ENCODE assay signal across 18 cellular contexts in genomic region chr17:27783440-27783839, GRCh38. TPM values are rescaled to one million over a fixed set of nuclear protein-coding genes. Genes with fewer than 3 reads are reported as not detected.
DNase-seq lines count a peak whose midpoint lies in the region; ATAC-seq and TF ChIP-seq lines count a peak whose summit lies in the region.
"Had no signal": no experiment of that assay in that cellular context is flagged by ENCODE, and none has a peak within 500 bp of the region (broad histone marks: within the 10 kb centered on the region; RNA-seq: fewer than 3 reads in every experiment).

No MANE protein-coding gene starts in this region.

- H2BK15ac ChIP-seq in neuronal stem cell (ENCODE audit: low read length), result no peak overlapping the region

- peaks cover 8% of the 10 kb centered on the region for H3K27me3 Mint-ChIP-seq in endothelial cell (ENCODE audit: unreplicated experiment)

- H2BK5ac ChIP-seq in neuronal stem cell (ENCODE audit: low read length), result no peak overlapping the region

- no peak overlapping the region for H4K91ac ChIP-seq in neuronal stem cell (ENCODE audit: low read depth, low read length, poor library complexity)

- H2BK120ac ChIP-seq in neuronal stem cell (ENCODE audit: low read depth, low read length), result no peak overlapping the region

- H4K8ac ChIP-seq in neuronal stem cell (ENCODE audit: low read depth, low read length), result no peak overlapping the region

- H3K9ac ChIP-seq in BLaER1 (peak overlapping the region; percentile 69), neuronal stem cell (ENCODE audit: low read depth, low read length, poor library complexity) (no peak overlapping the region)
- peak overlapping the region in 9 of 11 experiments; percentile 33 to 74 (median 59); a peak in 16 of 22 replicates for H3K9ac ChIP-seq in BLaER1 treated with 17β-estradiol and CSF1 and Interleukin-3, amounts not matched to agents 10 nM and 100 nM

- peak overlapping the region; percentile 67 for H3K27ac Mint-ChIP-seq in endothelial cell (ENCODE audit: unreplicated experiment)
- H3K27ac Mint-ChIP-seq: CD4-positive, alpha-beta T cell; CD8-positive, alpha-beta memory T cell; GM23338; H9 had no signal

- no peak overlapping the region for H3K4ac ChIP-seq in neuronal stem cell (ENCODE audit: low read length)

- no peak for DNase-seq in endothelial cell (ENCODE audit: low spot score)
- no peak for DNase-seq in neuronal stem cell (ENCODE audit: low spot score)
- DNase-seq in stimulated activated CD8-positive, alpha-beta memory T cell treated with anti-CD3 and anti-CD28 coated beads, Interleukin-4, amount 100 ng/mL, for 48 hours, result no peak
- DNase-seq in activated effector memory CD4-positive, alpha-beta T cell treated with Interleukin-2 at 50 U/mL for 16 hours, result no peak
- no peak for DNase-seq in hypothalamus (lab: John Stamatoyannopoulos, UW)
- DNase-seq: CD4-positive, alpha-beta T cell; CD8-positive, alpha-beta memory T cell; DMS 273 treated with DMSO at 0.1 percent for 48 hours; DMS79 treated with DMSO at 0.1 percent for 48 hours; GF-D8; H9 had no signal

- H3K4me3 Mint-ChIP-seq in endothelial cell (ENCODE audit: unreplicated experiment), result peak overlapping the region; percentile 13
- H3K4me3 Mint-ChIP-seq: CD14-positive monocyte; CD4-positive, alpha-beta T cell; CD8-positive, alpha-beta memory T cell; GM23338; H9 had no signal

- WGBS in neuronal stem cell (ENCODE audit: extremely low coverage in 2 of 2, insufficient read length in 2 of 2, insufficient replicate concordance in 1 of 2), 2 donors, result no CpG with 5 or more reads among the region's 4 CpGs

- peak overlapping the region; percentile 90 for H3K4me2 ChIP-seq in BLaER1
- H3K4me2 ChIP-seq in BLaER1 treated with 17β-estradiol and CSF1 and Interleukin-3, amounts not matched to agents 10 nM and 100 nM, result peak overlapping the region; percentile 70 to 90 (median 81); a peak in 21 of 22 replicates
- no peak overlapping the region for H3K4me2 ChIP-seq in neuronal stem cell (ENCODE audit: insufficient read depth, low read length, poor library complexity, severe bottlenecking)
- H3K4me2 ChIP-seq: GM23338 had no signal

- peak overlapping the region; percentile 81 for H3K18ac ChIP-seq in neuronal stem cell (ENCODE audit: low read length)

- no peaks in the 10 kb centered on the region for H3K9me3 ChIP-seq in BLaER1
- H3K9me3 ChIP-seq in BLaER1 treated with 17β-estradiol and CSF1 and Interleukin-3, amounts not matched to agents 10 nM and 100 nM (replicated peaks in 1 of 11), result no peaks in the 10 kb centered on the region
- no peaks in the 10 kb centered on the region for H3K9me3 ChIP-seq in neuronal stem cell (replicated peaks in 1 of 2; ENCODE audit: control insufficient read depth in 2 of 2, insufficient read depth in 1 of 2, low read depth in 1 of 2, low read length in 2 of 2)

- no peaks in the 10 kb centered on the region for H4K20me1 ChIP-seq in BLaER1
- no peaks in the 10 kb centered on the region for H4K20me1 ChIP-seq in BLaER1 treated with 17β-estradiol and CSF1 and Interleukin-3, amounts not matched to agents 10 nM and 100 nM

- no peak overlapping the region for H2BK12ac ChIP-seq in neuronal stem cell (ENCODE audit: low read length)

- H3K4me1 Mint-ChIP-seq in endothelial cell (ENCODE audit: unreplicated experiment), result peaks cover 42% of the 10 kb centered on the region
- H3K4me1 Mint-ChIP-seq: CD8-positive, alpha-beta memory T cell had no signal

- TF ChIP-seq CTCF in endothelial cell (IDR thresholded peaks at IDR 0.05; ENCODE audit: unreplicated experiment), result no peak

- no peak overlapping the region for H3K14ac ChIP-seq in neuronal stem cell (ENCODE audit: low read length)

- H3K27me3 ChIP-seq in BLaER1, result no peaks in the 10 kb centered on the region
- no peaks in the 10 kb centered on the region for H3K27me3 ChIP-seq in BLaER1 treated with 17β-estradiol and CSF1 and Interleukin-3, amounts not matched to agents 10 nM and 100 nM
- H3K27me3 ChIP-seq in neuronal stem cell (ENCODE audit: control insufficient read depth in 3 of 3, insufficient read depth in 3 of 3, low read depth in 1 of 3, low read length in 3 of 3), result no peaks in the 10 kb centered on the region

- H3K4me1 ChIP-seq in BLaER1 (peaks cover 52% of the 10 kb centered on the region), neuronal stem cell (ENCODE audit: control insufficient read depth in 2 of 2, insufficient read depth in 1 of 2, low read depth in 1 of 2, low read length in 2 of 2) (peaks cover 0 to 3% of the 10 kb centered on the region in 2 donors)
- H3K4me1 ChIP-seq in BLaER1 treated with 17β-estradiol and CSF1 and Interleukin-3, amounts not matched to agents 10 nM and 100 nM, result peaks cover 27 to 62% (median 46%) of the 10 kb centered on the region in 10 experiments

- ATAC-seq in HG02970 (IDR thresholded peaks at IDR 0.05; ENCODE audit: low FRiP score, unreplicated experiment), result no peak
- ATAC-seq: GM23338, HCT116 had no signal

- no peaks in the 10 kb centered on the region for H3K79me1 ChIP-seq in neuronal stem cell (ENCODE audit: low read depth, low read length)

- H3K23ac ChIP-seq in neuronal stem cell (ENCODE audit: low read depth, low read length, poor library complexity), result no peak overlapping the region

- no peak overlapping the region for H2AFZ ChIP-seq in neuronal stem cell (ENCODE audit: low read length)
- H2AFZ ChIP-seq: GM23338 had no signal

- peaks cover 10% of the 10 kb centered on the region for H3K36me3 ChIP-seq in BLaER1
- 0 out of 22 replicates have a peak, but pooled peaks cover 0 to 5% (median 0%) of the 10 kb centered on the region in 11 experiments for H3K36me3 ChIP-seq in BLaER1 treated with 17β-estradiol and CSF1 and Interleukin-3, amounts not matched to agents 10 nM and 100 nM
- no peaks in the 10 kb centered on the region for H3K36me3 ChIP-seq in neuronal stem cell (replicated peaks in 1 of 2; ENCODE audit: control insufficient read depth in 2 of 2, insufficient read depth in 2 of 2, low read length in 2 of 2)

- no peak overlapping the region for H2AK5ac ChIP-seq in neuronal stem cell (ENCODE audit: low read depth, low read length)

- H3K9me3 Mint-ChIP-seq in endothelial cell (ENCODE audit: unreplicated experiment), result no peaks in the 10 kb centered on the region
- H3K9me3 Mint-ChIP-seq: CD14-positive monocyte; CD4-positive, alpha-beta T cell; CD8-positive, alpha-beta memory T cell; GM23338; H9 had no signal

- H3K36me3 Mint-ChIP-seq in endothelial cell (ENCODE audit: low read depth, unreplicated experiment), result peaks cover 4% of the 10 kb centered on the region
- H3K36me3 Mint-ChIP-seq: CD14-positive monocyte; CD8-positive, alpha-beta memory T cell had no signal

- peak overlapping the region; percentile 89 for H3K27ac ChIP-seq in BLaER1
- H3K27ac ChIP-seq in BLaER1 treated with 17β-estradiol and CSF1 and Interleukin-3, amounts not matched to agents 10 nM and 100 nM, result peak overlapping the region in 10 of 11 experiments; percentile 26 to 91 (median 82); a peak in 18 of 22 replicates
- no peak overlapping the region for H3K27ac ChIP-seq in neuronal stem cell (replicated peaks; ENCODE audit: low read length)

- H3K4me3 ChIP-seq in BLaER1 (no peak overlapping the region), neuronal stem cell (ENCODE audit: low read length in 2 of 2) (no peak overlapping the region)
- H3K4me3 ChIP-seq in BLaER1 treated with 17β-estradiol and CSF1 and Interleukin-3, amounts not matched to agents 10 nM and 100 nM, result no peak overlapping the region
- H3K4me3 ChIP-seq: GM23338 had no signal

RNA-seq across cellular contexts. Expression of gene NOS2, which starts 16.9 kb away (rescaled TPM):
- 1.3 TPM for total RNA-seq in endothelial cell (ENCODE audit: unreplicated experiment)
- 2.5 TPM for polyA plus RNA-seq in neuronal stem cell (2013, experiment 1 of 2)
- 2.5 TPM for polyA plus RNA-seq in neuronal stem cell (2013, experiment 2 of 2)
- total RNA-seq: A172 had no signal
- polyA plus RNA-seq: CD14-positive monocyte; CD8-positive, alpha-beta memory T cell had no signal
